ENCODE assay signal across 5 cellular contexts in the genomic region with DNA sequence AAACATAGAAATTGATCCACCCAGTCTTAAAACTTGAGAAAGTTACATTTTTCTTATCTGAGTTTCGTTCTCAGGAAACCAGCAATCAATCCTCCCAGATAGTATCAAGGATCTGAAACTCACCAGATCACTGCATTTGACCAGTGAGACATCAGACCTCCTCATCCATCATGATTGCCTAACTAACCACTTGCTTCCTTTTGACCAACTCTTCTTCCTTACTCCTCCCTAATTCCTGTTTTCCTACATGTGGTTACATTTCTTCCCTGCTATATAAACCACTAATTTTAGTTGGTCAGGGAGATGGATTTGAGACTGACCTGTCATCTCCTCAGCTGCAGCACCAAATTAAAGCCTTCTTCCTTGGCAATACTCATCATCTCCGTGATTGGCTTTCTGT.
"Had no signal": no experiment of that assay in that cellular context is flagged by ENCODE, and none has a peak within 500 bp of the region (broad histone marks: within the 10 kb centered on the region; RNA-seq: fewer than 3 reads in every experiment).

No MANE protein-coding gene starts in this region.

- ATAC-seq: GM23338, HepG2 had no signal

- DNase-seq: H9, HCEC 1CT, KBM-7 had no signal
